ENCODE assay signal across 2 cellular contexts in the genomic region with DNA sequence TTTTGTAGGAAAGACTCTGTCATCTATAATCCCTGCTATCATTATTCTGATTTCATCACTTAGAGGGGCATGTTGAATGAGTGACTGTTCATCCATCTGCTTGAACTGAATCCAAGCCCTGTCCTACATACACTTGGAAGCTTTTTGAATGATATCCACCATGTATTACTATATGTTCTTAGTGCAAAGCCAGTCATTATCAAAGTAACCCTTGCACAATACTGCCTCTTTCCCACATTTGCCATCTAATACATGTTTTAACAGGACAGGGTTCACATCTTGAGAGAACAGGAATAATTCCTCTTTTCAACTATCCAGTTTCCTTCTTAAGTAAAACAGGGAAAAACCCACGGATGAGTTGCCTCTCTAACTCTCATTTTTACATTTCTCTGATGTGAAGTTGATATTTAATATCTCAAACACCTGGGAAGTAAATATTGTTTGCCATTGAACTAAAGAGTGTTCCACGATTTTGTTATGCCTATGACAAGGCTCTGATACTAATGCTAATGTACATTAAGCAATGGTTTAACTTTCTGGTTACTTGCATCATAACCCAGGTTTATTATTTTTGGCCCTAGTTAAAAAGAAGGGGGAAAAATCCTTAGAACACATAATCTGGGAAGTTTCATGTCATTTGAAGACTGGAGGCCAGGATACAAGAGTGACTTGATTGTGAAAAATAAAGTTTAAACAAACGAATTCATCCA.
TF ChIP-seq lines count a peak whose summit lies in the region.

No MANE protein-coding gene starts in this region.

TF ChIP-seq in SK-N-SH, 30 proteins besides CTCF, POLR2A, EP300 and RAD21 (continued from another document):
- TF ChIP-seq, protein P1, sequence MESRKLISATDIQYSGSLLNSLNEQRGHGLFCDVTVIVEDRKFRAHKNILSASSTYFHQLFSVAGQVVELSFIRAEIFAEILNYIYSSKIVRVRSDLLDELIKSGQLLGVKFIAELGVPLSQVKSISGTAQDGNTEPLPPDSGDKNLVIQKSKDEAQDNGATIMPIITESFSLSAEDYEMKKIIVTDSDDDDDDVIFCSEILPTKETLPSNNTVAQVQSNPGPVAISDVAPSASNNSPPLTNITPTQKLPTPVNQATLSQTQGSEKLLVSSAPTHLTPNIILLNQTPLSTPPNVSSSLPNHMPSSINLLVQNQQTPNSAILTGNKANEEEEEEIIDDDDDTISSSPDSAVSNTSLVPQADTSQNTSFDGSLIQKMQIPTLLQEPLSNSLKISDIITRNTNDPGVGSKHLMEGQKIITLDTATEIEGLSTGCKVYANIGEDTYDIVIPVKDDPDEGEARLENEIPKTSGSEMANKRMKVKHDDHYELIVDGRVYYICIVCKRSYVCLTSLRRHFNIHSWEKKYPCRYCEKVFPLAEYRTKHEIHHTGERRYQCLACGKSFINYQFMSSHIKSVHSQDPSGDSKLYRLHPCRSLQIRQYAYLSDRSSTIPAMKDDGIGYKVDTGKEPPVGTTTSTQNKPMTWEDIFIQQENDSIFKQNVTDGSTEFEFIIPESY (IDR thresholded peaks at IDR 0.05; ENCODE audit: borderline replicate concordance, low read depth) = no peak
- TF ChIP-seq MXI1 (IDR thresholded peaks at IDR 0.05; ENCODE audit: low read depth, low read length) (no peak), SMC3 (IDR thresholded peaks at IDR 0.05; ENCODE audit: low read depth, low read length) (no peak)

TF ChIP-seq in SK-N-SH treated with all-trans-retinoic acid at 6 μM for 48 hours, 23 proteins besides CTCF, POLR2A, EP300 and RAD21 (continued from another document):
- TF ChIP-seq, protein P2, sequence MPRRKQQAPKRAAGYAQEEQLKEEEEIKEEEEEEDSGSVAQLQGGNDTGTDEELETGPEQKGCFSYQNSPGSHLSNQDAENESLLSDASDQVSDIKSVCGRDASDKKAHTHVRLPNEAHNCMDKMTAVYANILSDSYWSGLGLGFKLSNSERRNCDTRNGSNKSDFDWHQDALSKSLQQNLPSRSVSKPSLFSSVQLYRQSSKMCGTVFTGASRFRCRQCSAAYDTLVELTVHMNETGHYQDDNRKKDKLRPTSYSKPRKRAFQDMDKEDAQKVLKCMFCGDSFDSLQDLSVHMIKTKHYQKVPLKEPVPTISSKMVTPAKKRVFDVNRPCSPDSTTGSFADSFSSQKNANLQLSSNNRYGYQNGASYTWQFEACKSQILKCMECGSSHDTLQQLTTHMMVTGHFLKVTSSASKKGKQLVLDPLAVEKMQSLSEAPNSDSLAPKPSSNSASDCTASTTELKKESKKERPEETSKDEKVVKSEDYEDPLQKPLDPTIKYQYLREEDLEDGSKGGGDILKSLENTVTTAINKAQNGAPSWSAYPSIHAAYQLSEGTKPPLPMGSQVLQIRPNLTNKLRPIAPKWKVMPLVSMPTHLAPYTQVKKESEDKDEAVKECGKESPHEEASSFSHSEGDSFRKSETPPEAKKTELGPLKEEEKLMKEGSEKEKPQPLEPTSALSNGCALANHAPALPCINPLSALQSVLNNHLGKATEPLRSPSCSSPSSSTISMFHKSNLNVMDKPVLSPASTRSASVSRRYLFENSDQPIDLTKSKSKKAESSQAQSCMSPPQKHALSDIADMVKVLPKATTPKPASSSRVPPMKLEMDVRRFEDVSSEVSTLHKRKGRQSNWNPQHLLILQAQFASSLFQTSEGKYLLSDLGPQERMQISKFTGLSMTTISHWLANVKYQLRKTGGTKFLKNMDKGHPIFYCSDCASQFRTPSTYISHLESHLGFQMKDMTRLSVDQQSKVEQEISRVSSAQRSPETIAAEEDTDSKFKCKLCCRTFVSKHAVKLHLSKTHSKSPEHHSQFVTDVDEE (CRISPR knock-in tag; IDR thresholded peaks at IDR 0.05) = no peak
